Comparison of ENCODE assay signal across 13 cellular contexts in genomic region chr17:601462-602303, GRCh38.
A peak's percentile ranks its signal among the peaks of the same experiment; 100 is the strongest.
DNase-seq lines count a peak whose midpoint lies in the region; ATAC-seq and TF ChIP-seq lines count a peak whose summit lies in the region.
"Had no signal": no experiment of that assay in that cellular context is flagged by ENCODE, and none has a peak within 500 bp of the region (broad histone marks: within the 10 kb centered on the region; RNA-seq: fewer than 3 reads in every experiment).

No MANE protein-coding gene starts in this region.

- no peak for TF ChIP-seq POLR2A in heart left ventricle (IDR thresholded peaks at IDR 0.05)

- H3K27me3 Mint-ChIP-seq in T-helper 2 cell treated with Interferon-gamma antibody and Interleukin-4, amounts not matched to agents 5 μg/mL and 100 μg/mL, for 36 hours (ENCODE audit: low read depth) = no peaks in the 10 kb centered on the region

- H3K4me1 ChIP-seq in heart left ventricle = peaks cover 0 to 22% (median 6%) of the 10 kb centered on the region in 12 donors
- H3K4me1 ChIP-seq in muscle layer of colon (ENCODE audit: insufficient read depth, low read length) = peaks cover 23% of the 10 kb centered on the region

- H3K9me3 Mint-ChIP-seq in T-helper 2 cell treated with Interferon-gamma antibody and Interleukin-4, amounts not matched to agents 5 μg/mL and 100 μg/mL, for 36 hours = no peaks in the 10 kb centered on the region
- H3K9me3 Mint-ChIP-seq: activated naive CD4-positive, alpha-beta T cell treated with anti-CD3 and anti-CD28 coated beads for 36 hours had no signal

- H3K27me3 ChIP-seq in heart left ventricle = no peaks in the 10 kb centered on the region
- H3K27me3 ChIP-seq in muscle layer of colon (ENCODE audit: control insufficient read depth in 1 of 2, insufficient read depth in 2 of 2, low read length in 2 of 2) = no peaks in the 10 kb centered on the region
- H3K27me3 ChIP-seq: thyroid gland had no signal

- ATAC-seq in heart left ventricle (peak in 3 of 4 donors; percentile 9 to 73 (median 41)), GM19467 (IDR thresholded peaks at IDR 0.05; ENCODE audit: unreplicated experiment) (no peak), GM18858 (IDR thresholded peaks at IDR 0.05; ENCODE audit: unreplicated experiment) (no peak)
- ATAC-seq in stimulated activated naive CD8-positive, alpha-beta T cell treated with anti-CD3 and anti-CD28 coated beads, Interleukin-15, Interleukin-2, amounts not matched to agents 100 U/mL and 50 U/mL, for 24 hours = no peak

- no peak overlapping the region for H3K27ac Mint-ChIP-seq in T-helper 2 cell treated with Interferon-gamma antibody and Interleukin-4, amounts not matched to agents 5 μg/mL and 100 μg/mL, for 36 hours
- H3K27ac Mint-ChIP-seq: activated naive CD4-positive, alpha-beta T cell treated with anti-CD3 and anti-CD28 coated beads for 36 hours had no signal

- peaks cover 0 to 39% (median 15%) of the 10 kb centered on the region in 9 donors for H3K36me3 ChIP-seq in heart left ventricle
- peaks cover 5% of the 10 kb centered on the region for H3K36me3 ChIP-seq in muscle layer of colon (ENCODE audit: insufficient read depth, low read length)

- peaks cover 13% of the 10 kb centered on the region for H3K36me3 Mint-ChIP-seq in T-helper 2 cell treated with Interferon-gamma antibody and Interleukin-4, amounts not matched to agents 5 μg/mL and 100 μg/mL, for 36 hours (ENCODE audit: low read depth)

- H3K9me3 ChIP-seq in heart left ventricle (no peaks in the 10 kb centered on the region), muscle layer of colon (ENCODE audit: low read length) (no peaks in the 10 kb centered on the region)
- H3K9me3 ChIP-seq: thyroid gland had no signal

- H3K4me3 Mint-ChIP-seq in T-helper 2 cell treated with Interferon-gamma antibody and Interleukin-4, amounts not matched to agents 5 μg/mL and 100 μg/mL, for 36 hours = no peak overlapping the region
- H3K4me3 Mint-ChIP-seq: activated naive CD4-positive, alpha-beta T cell treated with anti-CD3 and anti-CD28 coated beads for 36 hours had no signal

- H3K27ac ChIP-seq in heart left ventricle = peak overlapping the region in 2 of 12 donors; percentile 29 to 74
- peak overlapping the region; percentile 72 for H3K27ac ChIP-seq in muscle layer of colon (ENCODE audit: low read depth, low read length)
- H3K27ac ChIP-seq: KMS-11 had no signal

- WGBS in heart left ventricle, 4 donors = 61 to 82% (median 65%) methylated on average over 17 to 18 of the region's 18 CpGs

- H3K9ac ChIP-seq in muscle layer of colon (ENCODE audit: low read length) = no peak overlapping the region
- H3K9ac ChIP-seq: KMS-11 had no signal

- intact Hi-C loops in heart left ventricle (cut with DNase I) = no loop called here
- intact Hi-C loops in cardiac septum (cut with DNase I) = no loop called here

- peaks cover 5% of the 10 kb centered on the region for H3K4me1 Mint-ChIP-seq in T-helper 2 cell treated with Interferon-gamma antibody and Interleukin-4, amounts not matched to agents 5 μg/mL and 100 μg/mL, for 36 hours (ENCODE audit: low read depth)

- no peak for DNase-seq in heart left ventricle
- DNase-seq in cardiac septum (ENCODE audit: low spot score) = no peak
- peak; percentile 53 for DNase-seq in cerebellar cortex (ENCODE audit: low spot score)
- DNase-seq in T-helper 2 cell treated with Interferon-gamma antibody and Interleukin-4, amounts not matched to agents 5 μg/mL and 100 μg/mL, for 36 hours (ENCODE audit: low spot score) = no peak
- DNase-seq in stimulated activated naive CD8-positive, alpha-beta T cell treated with anti-CD3 and anti-CD28 coated beads, Interleukin-15, Interleukin-2, amounts not matched to agents 100 U/mL and 50 U/mL, for 24 hours = no peak
- DNase-seq: activated CD4-positive, alpha-beta T cell treated with anti-CD3 and anti-CD28 coated beads for 1 hour; activated naive CD4-positive, alpha-beta T cell treated with anti-CD3 and anti-CD28 coated beads for 36 hours; mammary epithelial cell; thyroid gland had no signal

- no peak for TF ChIP-seq CTCF in heart left ventricle (IDR thresholded peaks at IDR 0.05)

- H3K4me3 ChIP-seq in heart left ventricle = no peak overlapping the region
- no peak overlapping the region for H3K4me3 ChIP-seq in muscle layer of colon (ENCODE audit: low read depth in 1 of 2, low read length in 2 of 2)
- H3K4me3 ChIP-seq: thyroid gland had no signal

Comparison
In these comparisons a context has a peak if more than half of its experiments do, and no peak if none do; other contexts are left out.
1. ATAC-seq: peak in heart left ventricle (3 of 4); none in GM19467 (single experiment), GM18858 (single experiment) and stimulated activated naive CD8-positive, alpha-beta T cell treated with anti-CD3 and anti-CD28 coated beads, Interleukin-15, Interleukin-2, amounts not matched to agents 100 U/mL and 50 U/mL, for 24 hours (single experiment).